Comparison of ENCODE assay signal across 1 cellular context in the genomic region with DNA sequence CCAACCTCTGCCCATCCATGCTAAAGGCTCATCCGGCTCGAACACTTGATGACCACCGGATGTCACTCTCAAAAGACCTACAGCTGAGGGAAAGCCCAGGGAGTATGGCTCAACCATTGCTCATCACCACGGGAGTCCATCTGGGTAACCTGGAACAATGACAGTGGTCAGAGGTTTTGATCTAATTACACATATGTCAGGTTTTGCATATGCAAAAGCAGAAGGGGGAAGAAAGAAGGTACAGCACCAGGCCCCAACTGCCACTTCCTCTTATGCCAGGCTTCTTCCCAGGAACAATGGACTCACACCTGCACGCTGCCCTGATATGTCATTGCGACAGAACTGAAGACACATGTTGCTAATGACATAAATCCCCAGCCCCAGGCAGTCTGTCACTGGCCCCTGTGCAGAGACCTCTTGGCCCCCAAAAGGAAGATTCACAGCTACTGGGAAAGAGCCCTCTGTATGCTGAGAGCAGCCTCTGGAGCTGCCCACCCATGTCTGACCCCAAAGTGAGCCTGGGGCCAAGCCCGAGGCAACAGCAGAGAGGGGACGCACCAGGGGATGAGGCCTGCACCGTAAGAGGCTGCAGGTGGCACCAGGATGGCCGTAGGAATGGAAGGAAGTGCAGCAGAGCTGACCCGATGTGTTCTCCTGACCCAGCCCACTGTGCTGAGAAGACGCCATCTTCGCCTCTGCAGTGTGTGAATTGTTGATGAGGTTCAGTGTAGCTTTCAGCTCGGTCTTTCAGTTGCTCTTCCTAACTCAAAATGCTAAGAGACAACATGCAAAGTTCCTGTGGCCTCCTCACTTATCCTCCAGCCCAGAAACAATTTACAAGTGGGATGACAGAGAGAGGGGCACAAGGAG.
A peak's percentile ranks its signal among the peaks of the same experiment; 100 is the strongest.
TF ChIP-seq lines count a peak whose summit lies in the region.

No MANE protein-coding gene starts in this region.

TF ChIP-seq in IMR-90, 13 proteins besides CTCF, POLR2A, EP300 and RAD21:
- TF ChIP-seq SMC3 (IDR thresholded peaks at IDR 0.05; ENCODE audit: low read depth, low read length) (no peak), CEBPB (IDR thresholded peaks at IDR 0.05; ENCODE audit: low read depth, low read length) (peak; percentile 52), FOS (IDR thresholded peaks at IDR 0.05; ENCODE audit: low read depth, low read length) (no peak), MAFK (IDR thresholded peaks at IDR 0.05; ENCODE audit: low read depth, low read length) (no peak), BHLHE40 (IDR thresholded peaks at IDR 0.05; ENCODE audit: low read depth, low read length) (no peak)
- TF ChIP-seq, protein P1, sequence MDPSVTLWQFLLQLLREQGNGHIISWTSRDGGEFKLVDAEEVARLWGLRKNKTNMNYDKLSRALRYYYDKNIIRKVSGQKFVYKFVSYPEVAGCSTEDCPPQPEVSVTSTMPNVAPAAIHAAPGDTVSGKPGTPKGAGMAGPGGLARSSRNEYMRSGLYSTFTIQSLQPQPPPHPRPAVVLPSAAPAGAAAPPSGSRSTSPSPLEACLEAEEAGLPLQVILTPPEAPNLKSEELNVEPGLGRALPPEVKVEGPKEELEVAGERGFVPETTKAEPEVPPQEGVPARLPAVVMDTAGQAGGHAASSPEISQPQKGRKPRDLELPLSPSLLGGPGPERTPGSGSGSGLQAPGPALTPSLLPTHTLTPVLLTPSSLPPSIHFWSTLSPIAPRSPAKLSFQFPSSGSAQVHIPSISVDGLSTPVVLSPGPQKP (IDR thresholded peaks at IDR 0.05; ENCODE audit: borderline replicate concordance, low read depth, low read length) = no peak
- TF ChIP-seq, protein P2, sequence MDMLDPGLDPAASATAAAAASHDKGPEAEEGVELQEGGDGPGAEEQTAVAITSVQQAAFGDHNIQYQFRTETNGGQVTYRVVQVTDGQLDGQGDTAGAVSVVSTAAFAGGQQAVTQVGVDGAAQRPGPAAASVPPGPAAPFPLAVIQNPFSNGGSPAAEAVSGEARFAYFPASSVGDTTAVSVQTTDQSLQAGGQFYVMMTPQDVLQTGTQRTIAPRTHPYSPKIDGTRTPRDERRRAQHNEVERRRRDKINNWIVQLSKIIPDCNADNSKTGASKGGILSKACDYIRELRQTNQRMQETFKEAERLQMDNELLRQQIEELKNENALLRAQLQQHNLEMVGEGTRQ (IDR thresholded peaks at IDR 0.05; ENCODE audit: low read depth, low read length) = no peak
